Comparison of ENCODE assay signal across 8 cellular contexts in the genomic region with DNA sequence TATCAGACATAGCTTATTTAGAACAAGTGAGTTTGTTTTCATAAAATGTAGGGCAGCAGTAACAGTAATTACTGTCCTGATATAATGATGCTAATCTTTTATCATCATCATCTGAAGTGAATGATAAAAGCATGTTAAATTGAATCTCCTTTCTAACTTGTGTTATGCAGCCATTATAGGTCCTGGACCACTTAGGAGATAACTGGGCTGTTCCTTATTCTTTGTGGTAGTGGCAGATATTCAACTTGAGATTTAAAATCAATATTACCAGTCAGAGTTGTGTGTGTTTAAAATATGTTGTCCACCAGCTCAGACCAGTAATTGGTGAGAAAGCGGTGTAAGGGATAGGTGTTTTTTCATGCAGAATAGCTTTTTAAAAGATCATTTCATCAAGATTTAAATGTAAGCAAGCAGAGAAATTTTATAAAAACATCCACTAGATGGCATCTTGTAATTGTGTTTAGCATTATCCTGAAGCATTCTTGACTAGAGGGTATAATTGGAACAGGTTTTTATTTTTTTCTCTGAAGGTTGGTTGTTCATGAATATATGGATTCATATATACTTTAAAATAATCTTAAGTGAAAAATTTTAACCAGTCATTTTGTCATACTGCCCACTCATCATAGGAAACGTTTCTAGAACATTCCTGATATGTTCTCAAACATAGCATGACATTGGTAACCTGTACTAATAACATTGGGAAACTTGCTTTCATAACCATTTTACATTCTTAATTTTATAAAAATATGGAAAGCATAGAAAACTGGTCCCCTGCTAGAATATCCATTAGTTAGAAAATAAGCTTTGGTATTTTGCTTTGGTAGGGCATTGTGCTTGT.
A peak's percentile ranks its signal among the peaks of the same experiment; 100 is the strongest.
DNase-seq lines count a peak whose midpoint lies in the region; ATAC-seq and TF ChIP-seq lines count a peak whose summit lies in the region.

No MANE protein-coding gene starts in this region.

- no peak overlapping the region for H3K4me2 ChIP-seq in PC-3 (ENCODE audit: low read length)

- H2AFZ ChIP-seq in PC-3 (ENCODE audit: low read length), result no peak overlapping the region

- H3K27ac Mint-ChIP-seq in CD4-positive, alpha-beta memory T cell, result no peak overlapping the region

- TF ChIP-seq CTCF in PC-3 (conservative IDR thresholded peaks at IDR 0.05; ENCODE audit: low read depth, low read length) (peak; percentile 76), epithelial cell of esophagus (IDR thresholded peaks at IDR 0.05; ENCODE audit: insufficient read depth, low read depth, low read length, missing control alignments) (peak; percentile 26), psoas muscle (IDR thresholded peaks at IDR 0.05) (peak; percentile 65)

- CTCF ChIA-PET in CD4-positive, alpha-beta memory T cell (lab: Charles Lee; ENCODE audit: partially characterized antibody), result interaction anchor here (0.7 to 7.1 kb wide), 34 partner anchors 8 to 804 kb away, joined by 3 to 100 read pairs (median 6); no protein-coding TSS in a partner anchor
- CTCF ChIA-PET in PC-3 (lab: Charles Lee), result interaction anchor here (0.6 to 1.8 kb wide), 14 partner anchors 13 to 441 kb away, joined by 3 to 19 read pairs (median 4); no protein-coding TSS in a partner anchor

- no peak overlapping the region for H3K27ac ChIP-seq in CD4-positive, alpha-beta memory T cell (ENCODE audit: low read depth, low read length)
- H3K27ac ChIP-seq in PC-3 (ENCODE audit: low read length) (no peak overlapping the region), psoas muscle (no peak overlapping the region), substantia nigra (ENCODE audit: low read depth, low read length, poor library complexity, severe bottlenecking) (no peak overlapping the region)

- H3K36me3 ChIP-seq in CD4-positive, alpha-beta memory T cell (ENCODE audit: insufficient read depth, low read length), result no peaks in the 10 kb centered on the region
- H3K36me3 ChIP-seq in PC-3 (ENCODE audit: low read depth, low read length) (no peaks in the 10 kb centered on the region), psoas muscle (ENCODE audit: insufficient read depth in 1 of 2, low read depth in 1 of 2) (no peaks in the 10 kb centered on the region)

- no peak overlapping the region for H3K4me3 ChIP-seq in CD4-positive, alpha-beta memory T cell (ENCODE audit: low read length in 2 of 2)
- H3K4me3 ChIP-seq in PC-3 (ENCODE audit: low read length), result no peak overlapping the region
- no peak overlapping the region for H3K4me3 ChIP-seq in epithelial cell of esophagus (ENCODE audit: low read length)
- no peak overlapping the region for H3K4me3 ChIP-seq in psoas muscle

- H3K9me3 Mint-ChIP-seq in CD4-positive, alpha-beta memory T cell, result no peaks in the 10 kb centered on the region

- H3K9ac ChIP-seq in PC-3 (ENCODE audit: low read length), result no peak overlapping the region

- H3K27me3 Mint-ChIP-seq in CD4-positive, alpha-beta memory T cell, result no peaks in the 10 kb centered on the region

- WGBS in psoas muscle, 3 donors, result 60 to 75% (median 69%) methylated on average over 2 of the region's 2 CpGs

- ATAC-seq in PC-3 (peak; percentile 68), psoas muscle (peak in 1 of 4 donors; percentile 59), HG02763 (IDR thresholded peaks at IDR 0.05; ENCODE audit: unreplicated experiment) (no peak)

- H3K4me3 Mint-ChIP-seq in CD4-positive, alpha-beta memory T cell, result no peak overlapping the region

- H3K79me2 ChIP-seq in PC-3 (ENCODE audit: low read length), result no peaks in the 10 kb centered on the region

- DNase-seq in CD4-positive, alpha-beta memory T cell, result peak in 4 of 5 donors; percentile 14 to 33 (median 32)
- peak; percentile 51 for DNase-seq in HT-29 (ENCODE audit: low spot score)
- DNase-seq in PC-3, result peak; percentile 72
- peak; percentile 27 for DNase-seq in epithelial cell of esophagus (ENCODE audit: low read depth)
- no peak for DNase-seq in psoas muscle
- DNase-seq in COLO668 (lab: John Stamatoyannopoulos, UW; ENCODE audit: unreplicated experiment), result no peak
- no peak for DNase-seq in substantia nigra (lab: John Stamatoyannopoulos, UW)

- intact Hi-C loops in CD4-positive, alpha-beta memory T cell (cut with micrococcal nuclease), result loop anchor here (1.0 to 10.0 kb wide), 7 partner anchors 16 to 878 kb away; no protein-coding TSS in a partner anchor
- intact Hi-C loops in PC-3 (cut with micrococcal nuclease), result loop anchor here (1.0 to 10.0 kb wide), 5 partner anchors 65 to 878 kb away; no protein-coding TSS in a partner anchor
- intact Hi-C loops in psoas muscle (cut with DNase I), result loop anchor here in 1 of 2 donors (5.0 kb wide), 1 partner anchor 66 kb away; no protein-coding TSS in a partner anchor

- H3K36me3 Mint-ChIP-seq in CD4-positive, alpha-beta memory T cell, result peaks cover 0 to 5% of the 10 kb centered on the region in 2 donors

- POLR2A ChIA-PET in CD4-positive, alpha-beta memory T cell (lab: Charles Lee; ENCODE audit: partially characterized antibody), result interaction anchor here (0.9 kb wide), 1 partner anchor 17 kb away, joined by 3 read pairs; no protein-coding TSS in a partner anchor
- POLR2A ChIA-PET in PC-3 (lab: Charles Lee; ENCODE audit: unreplicated experiment), result no interaction called here

- H3K4me1 Mint-ChIP-seq in CD4-positive, alpha-beta memory T cell, result peaks cover 16 to 23% (median 21%) of the 10 kb centered on the region in 4 donors

- H3K4me1 ChIP-seq in CD4-positive, alpha-beta memory T cell (ENCODE audit: insufficient read depth, low read length), result peaks cover 3% of the 10 kb centered on the region
- H3K4me1 ChIP-seq in PC-3 (ENCODE audit: insufficient read depth, low read length), result no peaks in the 10 kb centered on the region
- H3K4me1 ChIP-seq in psoas muscle, result peaks cover 7% of the 10 kb centered on the region

- no TSS peak for BruUV-seq in PC-3 (replicated peaks; lab: Mats Ljungman, UMichigan)

- no peaks in the 10 kb centered on the region for H3F3A ChIP-seq in PC-3 (ENCODE audit: low read length, unreplicated experiment)

- H3K9me3 ChIP-seq in CD4-positive, alpha-beta memory T cell (ENCODE audit: control insufficient read depth in 1 of 2, low read length in 2 of 2), result no peaks in the 10 kb centered on the region
- H3K9me3 ChIP-seq in PC-3 (ENCODE audit: low read length), result no peaks in the 10 kb centered on the region
- no peaks in the 10 kb centered on the region for H3K9me3 ChIP-seq in psoas muscle

- no peaks in the 10 kb centered on the region for H3K9me2 ChIP-seq in PC-3 (replicated peaks; ENCODE audit: low read length)

- no peaks in the 10 kb centered on the region for H3K27me3 ChIP-seq in CD4-positive, alpha-beta memory T cell (ENCODE audit: insufficient read depth, low read length)
- no peaks in the 10 kb centered on the region for H3K27me3 ChIP-seq in PC-3 (ENCODE audit: low read length)
- no peaks in the 10 kb centered on the region for H3K27me3 ChIP-seq in psoas muscle (ENCODE audit: insufficient read depth in 3 of 3, low read length in 2 of 3)

- no peaks in the 10 kb centered on the region for H4K20me1 ChIP-seq in PC-3 (ENCODE audit: low read length)

Comparison
In these comparisons a context has a peak if more than half of its experiments do, and no peak if none do; other contexts are left out.
1. DNase-seq: peak in CD4-positive, alpha-beta memory T cell (4 of 5), HT-29 (single experiment), PC-3 (single experiment) and epithelial cell of esophagus (single experiment); none in psoas muscle (0 of 2), COLO668 (single experiment) and substantia nigra (0 of 49).
2. CTCF ChIP-seq: peak in every context shown above with its lines; median percentile 76 in PC-3; 65 in psoas muscle; 26 in epithelial cell of esophagus.